Comparison of ENCODE assay signal across 8 cellular contexts in genomic region chr22:31969789-31970489, GRCh38. TPM values are rescaled to one million over a fixed set of nuclear protein-coding genes. Genes with fewer than 3 reads are reported as not detected.
DNase-seq lines count a peak whose midpoint lies in the region; ATAC-seq and TF ChIP-seq lines count a peak whose summit lies in the region.

No MANE protein-coding gene starts in this region.

- H3K27ac Mint-ChIP-seq in neural crest cell (ENCODE audit: unreplicated experiment) (no peak overlapping the region), type B pancreatic cell (peak overlapping the region; percentile 83)

- H3K9me3 Mint-ChIP-seq in neural crest cell (no peaks in the 10 kb centered on the region), type B pancreatic cell (no peaks in the 10 kb centered on the region)

- H3K27me3 ChIP-seq in foreskin keratinocyte = no peaks in the 10 kb centered on the region

- no peaks in the 10 kb centered on the region for H3K36me3 Mint-ChIP-seq in neural crest cell (ENCODE audit: low read depth)
- H3K36me3 Mint-ChIP-seq in type B pancreatic cell = no peaks in the 10 kb centered on the region

- H3K27ac ChIP-seq in foreskin keratinocyte = peak overlapping the region; percentile 27

- H3K27me3 Mint-ChIP-seq in neural crest cell (ENCODE audit: low read depth) = peaks cover 9% of the 10 kb centered on the region
- H3K27me3 Mint-ChIP-seq in type B pancreatic cell = peaks cover 13% of the 10 kb centered on the region

- H3K4me1 Mint-ChIP-seq in neural crest cell = peaks cover 6% of the 10 kb centered on the region
- H3K4me1 Mint-ChIP-seq in type B pancreatic cell (ENCODE audit: unreplicated experiment) = peaks cover 6% of the 10 kb centered on the region

- no peaks in the 10 kb centered on the region for H3K4me1 ChIP-seq in foreskin keratinocyte

- peak overlapping the region; percentile 70 for H3K4me3 Mint-ChIP-seq in neural crest cell
- peak overlapping the region; percentile 90 for H3K4me3 Mint-ChIP-seq in type B pancreatic cell

- ATAC-seq in GM18868 (IDR thresholded peaks at IDR 0.05; ENCODE audit: unreplicated experiment) = peak; percentile 54
- peak; percentile 89 for ATAC-seq in foreskin keratinocyte

- DNase-seq in AG08396 (ENCODE audit: low spot score) (peak; percentile 69), KG1 (lab: John Stamatoyannopoulos, UW) (peak; percentile 51), RKO (ENCODE audit: low spot score) (peak; percentile 64), foreskin keratinocyte (peak; percentile 67 to 81), neural crest cell (ENCODE audit: low read depth, low spot score) (peak; percentile 30), type B pancreatic cell (ENCODE audit: extremely low spot score, unreplicated experiment) (peak; percentile 77)
- DNase-seq in activated gamma-delta T cell treated with anti-CD3 and anti-CD28 coated beads, Interleukin-2, amount 50 U/mL, for 16 hours (ENCODE audit: low read depth) = peak; percentile 29

- peak; percentile 94 for TF ChIP-seq CTCF in foreskin keratinocyte (conservative IDR thresholded peaks at IDR 0.05)
- peak; percentile 61 for TF ChIP-seq CTCF in neural crest cell (conservative IDR thresholded peaks at IDR 0.05)
- TF ChIP-seq CTCF in type B pancreatic cell (conservative IDR thresholded peaks at IDR 0.05) = peak; percentile 46

RNA-seq across cellular contexts. Expression of gene YWHAH, which starts 25.6 kb away (rescaled TPM):
- 185 and 195 TPM in 2 replicates for total RNA-seq in foreskin keratinocyte
- polyA plus RNA-seq in foreskin keratinocyte = 134 and 152 TPM in 2 replicates
- total RNA-seq in neural crest cell = 154 and 162 TPM in 2 replicates
- 97.5 and 110 TPM in 2 replicates for total RNA-seq in type B pancreatic cell (ENCODE audit: low replicate concordance)

Comparison
In these comparisons a context has a peak if more than half of its experiments do, and no peak if none do; other contexts are left out.
1. Peak in every context shown above with its lines: DNase-seq, ATAC-seq and H3K27ac ChIP-seq.